16 cellular contexts compared by ENCODE assay signal in genomic region chr18:66728951-66729350, GRCh38.
"Had no signal": no experiment of that assay in that cellular context is flagged by ENCODE, and none has a peak within 500 bp of the region (broad histone marks: within the 10 kb centered on the region; RNA-seq: fewer than 3 reads in every experiment).

No MANE protein-coding gene starts in this region.

- H3K9me3 ChIP-seq: mucosa of descending colon, pancreas, thyroid gland, upper lobe of right lung, vagina had no signal

- ATAC-seq: esophagus mucosa; mucosa of descending colon; naive thymus-derived CD8-positive, alpha-beta T cell; pancreas; upper lobe of right lung had no signal

- DNase-seq: cortex of kidney; dorsolateral prefrontal cortex; effector memory CD4-positive, alpha-beta T cell; immature natural killer cell; mucosa of descending colon; naive thymus-derived CD8-positive, alpha-beta T cell; occipital lobe; pancreas; stimulated activated CD4-positive, alpha-beta T cell treated with anti-CD3 and anti-CD28 coated beads, Interleukin-12 subunit alpha, Interleukin-12 subunit beta, amount 100 ng/mL, for 4 hours; stimulated activated naive CD4-positive, alpha-beta T cell treated with Interleukin-2 at 50 U/mL for 16 hours; thyroid gland; upper lobe of right lung had no signal

- H3K4me3 ChIP-seq: mucosa of descending colon, neural progenitor cell, pancreas, skin epidermis, thyroid gland, upper lobe of right lung, vagina had no signal

- H3K27ac ChIP-seq: neural progenitor cell, pancreas, thyroid gland, upper lobe of right lung, vagina had no signal

- H3K36me3 ChIP-seq: neural progenitor cell, pancreas, thyroid gland, upper lobe of right lung, vagina had no signal

- H3K4me1 ChIP-seq: neural progenitor cell, upper lobe of right lung, vagina had no signal

- H3K27me3 ChIP-seq: dorsolateral prefrontal cortex, neural progenitor cell, pancreas, thyroid gland, upper lobe of right lung, vagina had no signal
